In genomic region chr3:171646357-171647133, GRCh38 we compare ENCODE assay signal across 8 cellular contexts.
A peak's percentile ranks its signal among the peaks of the same experiment; 100 is the strongest.
DNase-seq lines count a peak whose midpoint lies in the region; ATAC-seq and TF ChIP-seq lines count a peak whose summit lies in the region.

No MANE protein-coding gene starts in this region.

- no peaks in the 10 kb centered on the region for H3K27me3 ChIP-seq in thoracic aorta (replicated peaks; ENCODE audit: insufficient read depth)

- DNase-seq in AG20443 (ENCODE audit: low spot score) (peak; percentile 68), NCI-H2171 (lab: John Stamatoyannopoulos, UW) (peak; percentile 2), astrocyte of the hippocampus (ENCODE audit: low read depth, low spot score) (peak; percentile 70), iPS-NIHi11 (ENCODE audit: low spot score) (peak; percentile 35), thoracic aorta (ENCODE audit: low spot score) (no peak)
- DNase-seq in activated CD8-positive, alpha-beta memory T cell treated with anti-CD3 and anti-CD28 coated beads, Interleukin-2, amount 50 U/mL, for 48 hours, result no peak

- peak overlapping the region; percentile 43 to 63 for H3K27ac ChIP-seq in thoracic aorta

- H3K4me3 ChIP-seq in thoracic aorta, result no peak overlapping the region

- peaks cover 7 to 18% of the 10 kb centered on the region in 2 donors for H3K4me1 ChIP-seq in thoracic aorta (ENCODE audit: control insufficient read depth in 1 of 2, low read depth in 2 of 2)

- peak; percentile 71 for TF ChIP-seq CTCF in thoracic aorta (IDR thresholded peaks at IDR 0.05)

- H3K9me3 ChIP-seq in thoracic aorta, result no peaks in the 10 kb centered on the region

- ATAC-seq in GM18519 (IDR thresholded peaks at IDR 0.05; ENCODE audit: low FRiP score, unreplicated experiment) (peak; percentile 51), thoracic aorta (ENCODE audit: insufficient number of reproducible peaks, low FRiP score, low read depth) (no peak), GM18502 (IDR thresholded peaks at IDR 0.05; ENCODE audit: poor library complexity, unreplicated experiment) (no peak)

- peaks cover 6% of the 10 kb centered on the region for H3K36me3 ChIP-seq in thoracic aorta

Comparison
In these comparisons a context has a peak if more than half of its experiments do, and no peak if none do; other contexts are left out.
1. DNase-seq: peak in AG20443 (single experiment), NCI-H2171 (single experiment), astrocyte of the hippocampus (single experiment) and iPS-NIHi11 (single experiment); none in thoracic aorta (single experiment) and activated CD8-positive, alpha-beta memory T cell treated with anti-CD3 and anti-CD28 coated beads, Interleukin-2, amount 50 U/mL, for 48 hours (single experiment).